Comparison of ENCODE assay signal across 1 cellular context in the genomic region with DNA sequence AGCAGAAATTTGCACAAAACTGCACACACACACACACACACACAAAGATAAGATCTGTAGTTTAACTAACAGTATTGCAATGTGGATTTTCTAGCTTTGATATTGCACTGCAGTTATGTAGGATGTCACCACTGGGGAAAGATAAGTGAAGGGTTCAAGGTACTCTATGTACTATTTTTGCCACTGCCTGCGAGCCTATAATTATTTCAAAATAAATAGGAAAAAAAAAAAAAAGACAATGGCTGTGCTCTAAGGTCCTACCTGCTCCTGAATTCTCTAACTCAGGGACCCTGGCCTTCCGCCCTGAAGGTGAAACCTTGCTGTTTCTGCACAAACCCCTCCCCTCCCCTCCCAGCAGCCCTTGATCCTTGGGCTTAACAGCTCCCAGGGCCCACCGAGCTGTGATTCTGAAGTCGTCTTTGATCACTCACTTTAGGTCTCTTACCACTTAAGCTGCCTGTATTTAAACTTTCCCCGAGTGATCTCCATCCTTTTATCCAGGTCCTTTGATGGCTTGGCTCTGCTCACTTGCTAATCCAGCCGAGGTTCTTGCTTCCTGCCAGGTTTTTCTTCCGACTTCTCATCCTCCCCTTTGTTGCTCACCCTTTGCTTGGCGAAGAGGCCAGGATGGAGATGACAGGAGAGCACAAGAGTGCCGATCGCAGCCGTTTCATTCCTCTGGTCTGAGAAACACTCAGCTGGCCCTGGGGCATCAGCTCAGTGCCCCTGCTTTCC.
A peak's percentile ranks its signal among the peaks of the same experiment; 100 is the strongest.
TF ChIP-seq lines count a peak whose summit lies in the region.

No MANE protein-coding gene starts in this region.

TF ChIP-seq in HepG2, 621 proteins besides CTCF, POLR2A, EP300 and RAD21 (continued from another document and continues in another):
- TF ChIP-seq CEBPB (IDR thresholded peaks at IDR 0.05; ENCODE audit: borderline replicate concordance, low read depth, low read length) (peak; percentile 43; the same call in 1 of the 2 replicates), PAXIP1 (CRISPR knock-in tag; conservative IDR thresholded peaks at IDR 0.05) (peak; percentile 87), ELF3 (CRISPR knock-in tag; IDR thresholded peaks at IDR 0.05) (peak; percentile 40; the same call in 1 of the 2 replicates), MAFF (IDR thresholded peaks at IDR 0.05; ENCODE audit: low read depth, low read length) (0 out of 2 replicates have a peak, but pooled peaks have one; percentile 3), NR2C2 (CRISPR knock-in tag; IDR thresholded peaks at IDR 0.05; ENCODE audit: borderline replicate concordance) (no peak), ZNF317 (CRISPR knock-in tag; IDR thresholded peaks at IDR 0.05) (0 out of 2 replicates have a peak, but pooled peaks have one; percentile 28), CBX1 (IDR thresholded peaks at IDR 0.05; ENCODE audit: low read depth) (peak; percentile 41), HOXA5 (CRISPR knock-in tag; IDR thresholded peaks at IDR 0.05) (peak; percentile 38; the same call in 1 of the 2 replicates), ZNF142 (CRISPR knock-in tag; IDR thresholded peaks at IDR 0.05) (no peak), SAP130 (CRISPR knock-in tag; IDR thresholded peaks at IDR 0.05; ENCODE audit: low read depth) (0 out of 2 replicates have a peak, but pooled peaks have one; percentile 24), TCF7 (IDR thresholded peaks at IDR 0.05; ENCODE audit: low read depth) (peak; percentile 75), TOPORS (CRISPR knock-in tag; IDR thresholded peaks at IDR 0.05) (0 out of 2 replicates have a peak, but pooled peaks have one; percentile 37), ZFY (CRISPR knock-in tag; IDR thresholded peaks at IDR 0.05) (peak; percentile 45; the same call in 1 of the 2 replicates), ARID3A (IDR thresholded peaks at IDR 0.05; ENCODE audit: low read depth, low read length) (peak; percentile 87), SMC3 (IDR thresholded peaks at IDR 0.05; ENCODE audit: low read length) (no peak), MEF2D (CRISPR knock-in tag; IDR thresholded peaks at IDR 0.05) (peak; percentile 95), SRSF4 (IDR thresholded peaks at IDR 0.05; ENCODE audit: low read depth, low read length, poor library complexity, severe bottlenecking) (no peak), LCORL (IDR thresholded peaks at IDR 0.05) (no peak), LCORL (CRISPR knock-in tag; IDR thresholded peaks at IDR 0.05) (peak; percentile 43; the same call in 1 of the 2 replicates), NFKB2 (CRISPR knock-in tag; IDR thresholded peaks at IDR 0.05; ENCODE audit: borderline replicate concordance) (no peak), ZNF501 (CRISPR knock-in tag; IDR thresholded peaks at IDR 0.05) (peak; percentile 87), PBX2 (CRISPR knock-in tag; IDR thresholded peaks at IDR 0.05) (0 out of 2 replicates have a peak, but pooled peaks have one; percentile 22)
- TF ChIP-seq, protein P1, sequence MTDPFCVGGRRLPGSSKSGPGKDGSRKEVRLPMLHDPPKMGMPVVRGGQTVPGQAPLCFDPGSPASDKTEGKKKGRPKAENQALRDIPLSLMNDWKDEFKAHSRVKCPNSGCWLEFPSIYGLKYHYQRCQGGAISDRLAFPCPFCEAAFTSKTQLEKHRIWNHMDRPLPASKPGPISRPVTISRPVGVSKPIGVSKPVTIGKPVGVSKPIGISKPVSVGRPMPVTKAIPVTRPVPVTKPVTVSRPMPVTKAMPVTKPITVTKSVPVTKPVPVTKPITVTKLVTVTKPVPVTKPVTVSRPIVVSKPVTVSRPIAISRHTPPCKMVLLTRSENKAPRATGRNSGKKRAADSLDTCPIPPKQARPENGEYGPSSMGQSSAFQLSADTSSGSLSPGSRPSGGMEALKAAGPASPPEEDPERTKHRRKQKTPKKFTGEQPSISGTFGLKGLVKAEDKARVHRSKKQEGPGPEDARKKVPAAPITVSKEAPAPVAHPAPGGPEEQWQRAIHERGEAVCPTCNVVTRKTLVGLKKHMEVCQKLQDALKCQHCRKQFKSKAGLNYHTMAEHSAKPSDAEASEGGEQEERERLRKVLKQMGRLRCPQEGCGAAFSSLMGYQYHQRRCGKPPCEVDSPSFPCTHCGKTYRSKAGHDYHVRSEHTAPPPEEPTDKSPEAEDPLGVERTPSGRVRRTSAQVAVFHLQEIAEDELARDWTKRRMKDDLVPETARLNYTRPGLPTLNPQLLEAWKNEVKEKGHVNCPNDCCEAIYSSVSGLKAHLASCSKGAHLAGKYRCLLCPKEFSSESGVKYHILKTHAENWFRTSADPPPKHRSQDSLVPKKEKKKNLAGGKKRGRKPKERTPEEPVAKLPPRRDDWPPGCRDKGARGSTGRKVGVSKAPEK (CRISPR knock-in tag; IDR thresholded peaks at IDR 0.05; ENCODE audit: borderline replicate concordance) = 0 out of 2 replicates have a peak, but pooled peaks have one; percentile 47
- TF ChIP-seq, protein P2, sequence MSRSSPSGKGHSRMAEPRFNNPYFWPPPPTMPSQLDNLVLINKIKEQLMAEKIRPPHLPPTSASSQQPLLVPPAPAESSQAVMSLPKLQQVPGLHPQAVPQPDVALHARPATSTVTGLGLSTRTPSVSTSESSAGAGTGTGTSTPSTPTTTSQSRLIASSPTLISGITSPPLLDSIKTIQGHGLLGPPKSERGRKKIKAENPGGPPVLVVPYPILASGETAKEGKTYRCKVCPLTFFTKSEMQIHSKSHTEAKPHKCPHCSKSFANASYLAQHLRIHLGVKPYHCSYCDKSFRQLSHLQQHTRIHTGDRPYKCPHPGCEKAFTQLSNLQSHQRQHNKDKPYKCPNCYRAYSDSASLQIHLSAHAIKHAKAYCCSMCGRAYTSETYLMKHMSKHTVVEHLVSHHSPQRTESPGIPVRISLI (CRISPR knock-in tag; IDR thresholded peaks at IDR 0.05; ENCODE audit: borderline replicate concordance) = peak; percentile 92
- TF ChIP-seq, protein P3, sequence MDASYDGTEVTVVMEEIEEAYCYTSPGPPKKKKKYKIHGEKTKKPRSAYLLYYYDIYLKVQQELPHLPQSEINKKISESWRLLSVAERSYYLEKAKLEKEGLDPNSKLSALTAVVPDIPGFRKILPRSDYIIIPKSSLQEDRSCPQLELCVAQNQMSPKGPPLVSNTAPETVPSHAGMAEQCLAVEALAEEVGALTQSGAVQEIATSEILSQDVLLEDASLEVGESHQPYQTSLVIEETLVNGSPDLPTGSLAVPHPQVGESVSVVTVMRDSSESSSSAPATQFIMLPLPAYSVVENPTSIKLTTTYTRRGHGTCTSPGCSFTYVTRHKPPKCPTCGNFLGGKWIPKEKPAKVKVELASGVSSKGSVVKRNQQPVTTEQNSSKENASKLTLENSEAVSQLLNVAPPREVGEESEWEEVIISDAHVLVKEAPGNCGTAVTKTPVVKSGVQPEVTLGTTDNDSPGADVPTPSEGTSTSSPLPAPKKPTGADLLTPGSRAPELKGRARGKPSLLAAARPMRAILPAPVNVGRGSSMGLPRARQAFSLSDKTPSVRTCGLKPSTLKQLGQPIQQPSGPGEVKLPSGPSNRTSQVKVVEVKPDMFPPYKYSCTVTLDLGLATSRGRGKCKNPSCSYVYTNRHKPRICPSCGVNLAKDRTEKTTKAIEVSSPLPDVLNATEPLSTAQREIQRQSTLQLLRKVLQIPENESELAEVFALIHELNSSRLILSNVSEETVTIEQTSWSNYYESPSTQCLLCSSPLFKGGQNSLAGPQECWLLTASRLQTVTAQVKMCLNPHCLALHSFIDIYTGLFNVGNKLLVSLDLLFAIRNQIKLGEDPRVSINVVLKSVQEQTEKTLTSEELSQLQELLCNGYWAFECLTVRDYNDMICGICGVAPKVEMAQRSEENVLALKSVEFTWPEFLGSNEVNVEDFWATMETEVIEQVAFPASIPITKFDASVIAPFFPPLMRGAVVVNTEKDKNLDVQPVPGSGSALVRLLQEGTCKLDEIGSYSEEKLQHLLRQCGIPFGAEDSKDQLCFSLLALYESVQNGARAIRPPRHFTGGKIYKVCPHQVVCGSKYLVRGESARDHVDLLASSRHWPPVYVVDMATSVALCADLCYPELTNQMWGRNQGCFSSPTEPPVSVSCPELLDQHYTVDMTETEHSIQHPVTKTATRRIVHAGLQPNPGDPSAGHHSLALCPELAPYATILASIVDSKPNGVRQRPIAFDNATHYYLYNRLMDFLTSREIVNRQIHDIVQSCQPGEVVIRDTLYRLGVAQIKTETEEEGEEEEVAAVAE (CRISPR knock-in tag; IDR thresholded peaks at IDR 0.05; ENCODE audit: borderline replicate concordance) = no peak
- TF ChIP-seq, protein P4, sequence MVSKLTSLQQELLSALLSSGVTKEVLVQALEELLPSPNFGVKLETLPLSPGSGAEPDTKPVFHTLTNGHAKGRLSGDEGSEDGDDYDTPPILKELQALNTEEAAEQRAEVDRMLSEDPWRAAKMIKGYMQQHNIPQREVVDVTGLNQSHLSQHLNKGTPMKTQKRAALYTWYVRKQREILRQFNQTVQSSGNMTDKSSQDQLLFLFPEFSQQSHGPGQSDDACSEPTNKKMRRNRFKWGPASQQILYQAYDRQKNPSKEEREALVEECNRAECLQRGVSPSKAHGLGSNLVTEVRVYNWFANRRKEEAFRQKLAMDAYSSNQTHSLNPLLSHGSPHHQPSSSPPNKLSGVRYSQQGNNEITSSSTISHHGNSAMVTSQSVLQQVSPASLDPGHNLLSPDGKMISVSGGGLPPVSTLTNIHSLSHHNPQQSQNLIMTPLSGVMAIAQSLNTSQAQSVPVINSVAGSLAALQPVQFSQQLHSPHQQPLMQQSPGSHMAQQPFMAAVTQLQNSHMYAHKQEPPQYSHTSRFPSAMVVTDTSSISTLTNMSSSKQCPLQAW (CRISPR knock-in tag; IDR thresholded peaks at IDR 0.05) = peak; percentile 59
